Comparison of ENCODE assay signal across 15 cellular contexts in genomic region chr11:134764966-134765365, GRCh38.
DNase-seq lines count a peak whose midpoint lies in the region; ATAC-seq and TF ChIP-seq lines count a peak whose summit lies in the region.
"Had no signal": no experiment of that assay in that cellular context is flagged by ENCODE, and none has a peak within 500 bp of the region (broad histone marks: within the 10 kb centered on the region; RNA-seq: fewer than 3 reads in every experiment).

No MANE protein-coding gene starts in this region.

- no peak overlapping the region for H3K4me3 Mint-ChIP-seq in neural crest cell
- H3K4me3 Mint-ChIP-seq: CD4-positive, alpha-beta memory T cell; HFFc6 had no signal

- TF ChIP-seq CTCF in esophagus muscularis mucosa (IDR thresholded peaks at IDR 0.05) (no peak), neural crest cell (conservative IDR thresholded peaks at IDR 0.05) (no peak)

- H3K27ac Mint-ChIP-seq in neural crest cell (ENCODE audit: unreplicated experiment) = peak overlapping the region; percentile 55
- H3K27ac Mint-ChIP-seq: CD4-positive, alpha-beta memory T cell; HFFc6 had no signal

- no peak overlapping the region for H3K4me3 ChIP-seq in esophagus muscularis mucosa
- H3K4me3 ChIP-seq: GM23248, HAP-1 had no signal

- ATAC-seq in GM19351 (IDR thresholded peaks at IDR 0.05; ENCODE audit: unreplicated experiment) = no peak
- ATAC-seq in HG02759 (IDR thresholded peaks at IDR 0.05; ENCODE audit: unreplicated experiment) = no peak

- no peak for TF ChIP-seq POLR2A in esophagus muscularis mucosa (IDR thresholded peaks at IDR 0.05; ENCODE audit: low read depth)

- intact Hi-C loops in esophagus muscularis mucosa (cut with DNase I) = no loop called here

- no peak for TF ChIP-seq EP300 in esophagus muscularis mucosa (IDR thresholded peaks at IDR 0.05)

- WGBS in esophagus muscularis mucosa = 90% methylated on average over 4 of the region's 4 CpGs

- H3K36me3 ChIP-seq in esophagus muscularis mucosa = no peaks in the 10 kb centered on the region
- H3K36me3 ChIP-seq: HAP-1 had no signal

- peaks cover 0 to 18% (median 12%) of the 10 kb centered on the region in 4 donors for H3K9me3 ChIP-seq in esophagus muscularis mucosa
- H3K9me3 ChIP-seq: HAP-1 had no signal

- DNase-seq in ecto neural progenitor cell (ENCODE audit: low spot score) (peak; percentile 16), esophagus muscularis mucosa (ENCODE audit: extremely low spot score) (peak; percentile 78), neural crest cell (ENCODE audit: low read depth, low spot score) (no peak), GOT3 (lab: John Stamatoyannopoulos, UW) (no peak)
- DNase-seq: C1 segment of cervical spinal cord; Calu3; CD4-positive, alpha-beta memory T cell; COR-L47; DMS53; DMS79 treated with DMSO at 0.1 percent for 48 hours; GM23248; HFFc6 had no signal

- peaks cover 4% of the 10 kb centered on the region for H3K36me3 Mint-ChIP-seq in neural crest cell (ENCODE audit: low read depth)

- H3K27me3 Mint-ChIP-seq in neural crest cell (ENCODE audit: low read depth) = peaks cover 7% of the 10 kb centered on the region

- H3K9me3 Mint-ChIP-seq in neural crest cell = peaks cover 12% of the 10 kb centered on the region

- peaks cover 0 to 8% (median 0%) of the 10 kb centered on the region in 4 donors for H3K27me3 ChIP-seq in esophagus muscularis mucosa

- H3K4me1 Mint-ChIP-seq in neural crest cell = no peaks in the 10 kb centered on the region
- H3K4me1 Mint-ChIP-seq: CD4-positive, alpha-beta memory T cell had no signal

- H3K27ac ChIP-seq in esophagus muscularis mucosa (replicated peaks in 1 of 4) = no peak overlapping the region
- H3K27ac ChIP-seq: GM23248 had no signal

- H3K4me1 ChIP-seq in esophagus muscularis mucosa = no peaks in the 10 kb centered on the region
- H3K4me1 ChIP-seq: HAP-1 had no signal

Comparison
In these comparisons a context has a peak if more than half of its experiments do, and no peak if none do; other contexts are left out.
1. DNase-seq: peak in ecto neural progenitor cell (single experiment) and esophagus muscularis mucosa (single experiment); none in neural crest cell (single experiment) and GOT3 (single experiment).